In the genomic region with DNA sequence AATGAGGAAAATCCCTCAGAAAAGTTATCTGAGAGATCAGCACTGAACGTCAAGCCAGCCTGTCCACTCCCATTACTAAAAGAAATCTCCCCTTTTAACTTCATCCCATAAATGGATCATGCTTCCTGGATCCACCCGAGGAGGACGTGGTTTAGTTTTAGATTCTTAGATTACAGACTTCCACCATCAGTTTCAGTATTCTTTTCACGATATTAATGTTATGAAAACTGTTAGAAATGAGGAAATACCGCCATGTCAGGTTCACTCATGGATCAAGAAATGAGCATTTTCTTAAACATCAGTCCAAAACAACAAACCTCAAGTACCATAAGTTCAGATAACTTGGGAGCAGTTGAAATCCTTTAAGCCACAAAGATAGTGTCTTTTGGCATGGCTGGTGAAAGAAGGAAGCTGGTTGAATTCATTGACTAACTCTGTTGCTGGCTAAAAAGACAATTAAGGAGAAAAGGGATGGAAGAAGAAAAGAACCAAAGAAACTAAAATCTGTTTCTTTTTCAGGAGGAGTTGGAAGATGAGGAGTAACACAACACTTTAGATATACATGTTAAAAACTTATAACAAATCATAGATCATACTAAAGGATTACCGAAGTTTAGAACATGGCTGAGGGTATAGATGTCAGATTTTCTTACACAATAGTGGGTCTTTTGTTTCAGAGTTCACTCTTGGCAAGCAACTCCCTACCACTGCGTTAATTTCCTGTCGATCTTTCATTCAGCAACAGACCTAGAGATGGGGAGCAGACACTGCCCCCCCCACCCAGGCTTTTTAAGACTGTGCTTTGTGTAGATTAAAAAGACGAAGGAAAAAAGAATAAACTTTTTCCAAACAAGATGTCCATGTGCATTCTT, we compare ENCODE assay signal across 11 cellular contexts. TPM values are rescaled to one million over a fixed set of nuclear protein-coding genes. Genes with fewer than 3 reads are reported as not detected.
DNase-seq lines count a peak whose midpoint lies in the region; ATAC-seq and TF ChIP-seq lines count a peak whose summit lies in the region.
"Had no signal": no experiment of that assay in that cellular context is flagged by ENCODE, and none has a peak within 500 bp of the region (broad histone marks: within the 10 kb centered on the region; RNA-seq: fewer than 3 reads in every experiment).

No MANE protein-coding gene starts in this region.

- H4K5ac ChIP-seq in IMR-90 (ENCODE audit: low read depth, low read length), result no peak overlapping the region

- no TSS peak for BruUV-seq in IMR-90 (replicated peaks; lab: Mats Ljungman, UMichigan)

- no peaks in the 10 kb centered on the region for H3K36me3 ChIP-seq in IMR-90 (ENCODE audit: control insufficient read depth, insufficient read depth, low read length)
- H3K36me3 ChIP-seq in spleen, result no peaks in the 10 kb centered on the region

- no peaks in the 10 kb centered on the region for H3K9me1 ChIP-seq in IMR-90 (ENCODE audit: insufficient read depth, low read length)

- H3K9ac ChIP-seq in IMR-90 (ENCODE audit: low read depth, low read length), result no peak overlapping the region; the same call in 1 of the 2 replicates

- no peaks in the 10 kb centered on the region; the same call in 1 of the 2 replicates for H3K4me1 ChIP-seq in IMR-90 (ENCODE audit: control insufficient read depth, insufficient read depth, low read length)
- no peaks in the 10 kb centered on the region for H3K4me1 ChIP-seq in right cardiac atrium (ENCODE audit: control insufficient read depth, insufficient read depth, low read length)
- peaks cover 0 to 27% (median 11%) of the 10 kb centered on the region in 6 donors for H3K4me1 ChIP-seq in spleen

- H2BK15ac ChIP-seq in IMR-90 (ENCODE audit: low read depth, low read length), result no peak overlapping the region

- dilution Hi-C loops in IMR-90 (cut with HindIII; ENCODE audit: low sequenced_read_pairs, unreplicated experiment), result no loop called here

- H2BK120ac ChIP-seq in IMR-90 (ENCODE audit: low read depth, low read length), result no peak overlapping the region

- peak overlapping the region; percentile 5 to 80 (median 68) for H3K4me3 Mint-ChIP-seq in brain

- no peaks in the 10 kb centered on the region for H3K79me1 ChIP-seq in IMR-90 (ENCODE audit: low read depth in 1 of 2, low read length in 2 of 2)

- no peak overlapping the region for H2AK5ac ChIP-seq in IMR-90 (ENCODE audit: low read depth, low read length)

- H3K27ac Mint-ChIP-seq in brain, result peak overlapping the region; percentile 72 to 90 (median 82)

- H3K27ac ChIP-seq in IMR-90 (ENCODE audit: insufficient read depth, low read length) (peak overlapping the region; percentile 37; the same call in 1 of the 2 replicates), right cardiac atrium (ENCODE audit: low read length) (peak overlapping the region; percentile 75), spleen (peak overlapping the region in 7 of 8 donors; percentile 41 to 72 (median 56))

- H2AK9ac ChIP-seq in IMR-90 (replicated peaks; ENCODE audit: low read depth, low read length, poor library complexity), result no peak overlapping the region

- H3K27me3 ChIP-seq in IMR-90 (ENCODE audit: control insufficient read depth, insufficient read depth, low read length), result no peaks in the 10 kb centered on the region
- H3K27me3 ChIP-seq in right cardiac atrium (ENCODE audit: control insufficient read depth, insufficient read depth), result no peaks in the 10 kb centered on the region
- no peaks in the 10 kb centered on the region for H3K27me3 ChIP-seq in spleen (replicated peaks in 1 of 7)

- no peak overlapping the region for H4K8ac ChIP-seq in IMR-90 (ENCODE audit: low read depth in 2 of 2, low read length in 2 of 2)

- DNase-seq in IMR-90 (peak; percentile 5), right cardiac atrium (peak in 1 of 3 donors; percentile 19), spleen (no peak), NCI-H1417 treated with DMSO at 0.1 percent for 48 hours (lab: John Stamatoyannopoulos, UW) (no peak), iPS-NIHi7 (ENCODE audit: extremely low spot score) (no peak)
- DNase-seq: activated naive CD4-positive, alpha-beta T cell treated with Interleukin-2 at 50 U/mL for 16 hours; DMS153; NCI-H1092 had no signal

- no peaks in the 10 kb centered on the region for H3K27me3 Mint-ChIP-seq in brain

- H3K9me3 ChIP-seq in IMR-90 (ENCODE audit: control insufficient read depth, insufficient read depth, low read length) (no peaks in the 10 kb centered on the region), right cardiac atrium (ENCODE audit: control insufficient read depth, low read length) (no peaks in the 10 kb centered on the region), spleen (no peaks in the 10 kb centered on the region)

- no CpG with 5 or more reads among the region's 9 CpGs for WGBS in IMR-90 (ENCODE audit: extremely low coverage in 2 of 2, insufficient read length in 1 of 2), 2 experiments
- 19% methylated on average over 9 of the region's 9 CpGs for WGBS in right cardiac atrium
- 25 to 42% (median 27%) methylated on average over 9 of the region's 9 CpGs for WGBS in spleen, 5 donors

- no peaks in the 10 kb centered on the region for H4K20me1 ChIP-seq in IMR-90 (ENCODE audit: insufficient read depth, low read length)

- ATAC-seq in IMR-90 (ENCODE audit: low read depth), result peak; percentile 44
- peak; percentile 59 to 80 for ATAC-seq in right cardiac atrium
- ATAC-seq in GM18519 (IDR thresholded peaks at IDR 0.05; ENCODE audit: low FRiP score, unreplicated experiment), result no peak
- no peak for ATAC-seq in GM18505 (IDR thresholded peaks at IDR 0.05; ENCODE audit: unreplicated experiment)

- no peak overlapping the region for H2BK20ac ChIP-seq in IMR-90 (ENCODE audit: low read depth, low read length)

- in situ Hi-C loops in IMR-90 (cut with MboI; ENCODE audit: low sequenced_read_pairs), result no loop called here

- peaks cover 0 to 4% (median 0%) of the 10 kb centered on the region in 5 experiments for H3K9me3 Mint-ChIP-seq in brain

- peak overlapping the region; percentile 63 for H3K4me2 ChIP-seq in IMR-90 (ENCODE audit: low read depth, low read length)

- H3K4ac ChIP-seq in IMR-90 (ENCODE audit: low read depth, low read length), result no peak overlapping the region

- POLR2A ChIA-PET in IMR-90 (lab: Charles Lee; ENCODE audit: unreplicated experiment), result interaction anchor here (0.7 kb wide), 1 partner anchor 40 kb away, joined by 3 read pairs; no protein-coding TSS in a partner anchor

- CTCF ChIA-PET in IMR-90 (lab: Yijun Ruan, JAX), result interaction anchor here (0.6 kb wide), 1 partner anchor 75 kb away, joined by 3 read pairs; no protein-coding TSS in a partner anchor

- H4K91ac ChIP-seq in IMR-90 (ENCODE audit: insufficient read depth, low read depth, low read length), result no peak overlapping the region

- no peak overlapping the region; the same call in 1 of the 2 replicates for H3K18ac ChIP-seq in IMR-90 (ENCODE audit: low read depth, low read length)

- TF ChIP-seq RAD21 in IMR-90 (IDR thresholded peaks at IDR 0.05; ENCODE audit: low read length), result no peak

- H3K4me1 Mint-ChIP-seq in brain, result peaks cover 67% of the 10 kb centered on the region

- H2BK5ac ChIP-seq in IMR-90 (ENCODE audit: low read depth, low read length, poor library complexity, severe bottlenecking), result no peak overlapping the region

- no peak overlapping the region for H2AFZ ChIP-seq in IMR-90 (replicated peaks; ENCODE audit: low read length, poor library complexity)

- H3K4me3 ChIP-seq in IMR-90 (ENCODE audit: insufficient read depth, low read depth, low read length) (no peak overlapping the region), right cardiac atrium (ENCODE audit: low read length) (peak overlapping the region; percentile 36), spleen (peak overlapping the region in 1 of 8 donors; percentile 14)

- H3K56ac ChIP-seq in IMR-90 (ENCODE audit: extremely low read depth, insufficient read depth, low read length), result no peak overlapping the region

- peaks cover 16% of the 10 kb centered on the region for H3K36me3 Mint-ChIP-seq in brain

- TF ChIP-seq CTCF in IMR-90 (conservative IDR thresholded peaks at IDR 0.05; ENCODE audit: low read depth, low read length), result no peak
- no peak for TF ChIP-seq CTCF in brain (conservative IDR thresholded peaks at IDR 0.05)
- TF ChIP-seq CTCF in spleen (IDR thresholded peaks at IDR 0.05 in 8 of 11, conservative IDR thresholded peaks at IDR 0.05 in 3 of 11), result no peak

- intact Hi-C loops in IMR-90 (cut with micrococcal nuclease) (no loop called here), right cardiac atrium (cut with DNase I) (no loop called here), spleen (cut with DNase I; ENCODE audit: low total_unique reads) (no loop called here)

- H3K14ac ChIP-seq in IMR-90 (replicated peaks; ENCODE audit: low read depth, low read length), result no peak overlapping the region

- TF ChIP-seq POLR2A in IMR-90 (IDR thresholded peaks at IDR 0.05; ENCODE audit: low read depth, low read length), result no peak
- no peak for TF ChIP-seq POLR2A in spleen (IDR thresholded peaks at IDR 0.05)
- TF ChIP-seq POLR2A in GM18505 (IDR thresholded peaks at IDR 0.05; ENCODE audit: borderline replicate concordance, extremely low read depth, insufficient read depth, insufficient read length), result no peak

- no peak overlapping the region for H3K23ac ChIP-seq in IMR-90 (ENCODE audit: low read depth, low read length)

TF ChIP-seq in IMR-90, 13 proteins besides CTCF, POLR2A, EP300 and RAD21 (continues in another document):
- no peak for TF ChIP-seq CHD1 (IDR thresholded peaks at IDR 0.05; ENCODE audit: low read depth, low read length)
- TF ChIP-seq NFE2L2 (IDR thresholded peaks at IDR 0.05; ENCODE audit: low read depth, low read length), result no peak
- no peak for TF ChIP-seq SMC3 (IDR thresholded peaks at IDR 0.05; ENCODE audit: low read depth, low read length)
- no peak for TF ChIP-seq MXI1 (IDR thresholded peaks at IDR 0.05; ENCODE audit: borderline replicate concordance, low read depth, low read length)
- no peak for TF ChIP-seq FOS (IDR thresholded peaks at IDR 0.05; ENCODE audit: low read depth, low read length)
- TF ChIP-seq MAZ (IDR thresholded peaks at IDR 0.05; ENCODE audit: borderline replicate concordance, low read depth, low read length), result no peak
- no peak for TF ChIP-seq MAFK (IDR thresholded peaks at IDR 0.05; ENCODE audit: low read depth, low read length)
- no peak for TF ChIP-seq RFX5 (IDR thresholded peaks at IDR 0.05; ENCODE audit: low read depth, low read length)
- no peak for TF ChIP-seq RCOR1 (IDR thresholded peaks at IDR 0.05; ENCODE audit: insufficient replicate concordance, low read length)

RNA-seq across cellular contexts. Expression of gene NFIA, which starts 50.1 kb away (rescaled TPM):
- total RNA-seq in IMR-90 (2012; rRNA removed), result 2.2 TPM in 2 replicates
- polyA plus RNA-seq in IMR-90 (2012; rRNA removed), result 1.6 and 1.8 TPM in 2 replicates
- polyA plus RNA-seq in IMR-90 (2012; cell fraction: cytosol; rRNA removed), result 0.60 and 1.2 TPM in 2 replicates
- 0.83 and 1.2 TPM in 2 replicates for polyA plus RNA-seq in IMR-90 (2012; cell fraction: nucleus; rRNA removed; ENCODE audit: low replicate concordance)
- polyA plus RNA-seq in brain (ENCODE audit: insufficient read depth, low read depth, low replicate concordance), result 4.1 TPM
- 100 to 1,000 TPM; 108 to 127 (median 113) TPM for total RNA-seq in right cardiac atrium
- polyA plus RNA-seq in right cardiac atrium, result 15.9 TPM
- total RNA-seq in spleen, result 10 to 100 TPM; 33.2 to 76.8 (median 40.1) TPM
- 1 to 10 TPM; 3.1 to 3.7 (median 3.1) TPM for polyA plus RNA-seq in spleen

Comparison
In these comparisons a context has a peak if more than half of its experiments do, and no peak if none do; other contexts are left out.
1. ATAC-seq: peak in IMR-90 (single experiment) and right cardiac atrium (2 of 2); none in GM18519 (single experiment) and GM18505 (single experiment).
2. Peak in every context shown above with its lines, with median percentiles within 50 percentile points of each other: H3K27ac ChIP-seq.